Comparison of ENCODE assay signal across 8 cellular contexts in genomic region chr16:807345-808251, GRCh38. TPM values are rescaled to one million over a fixed set of nuclear protein-coding genes. Genes with fewer than 3 reads are reported as not detected.
DNase-seq lines count a peak whose midpoint lies in the region; ATAC-seq and TF ChIP-seq lines count a peak whose summit lies in the region.

No MANE protein-coding gene starts in this region.

- in situ Hi-C loops in GM18951 (cut with MboI; ENCODE audit: low sequenced_read_pairs, unreplicated experiment) = no loop called here

- ATAC-seq in HG03175 (IDR thresholded peaks at IDR 0.05; ENCODE audit: unreplicated experiment) = peak; percentile 93
- peak; percentile 98 for ATAC-seq in left lobe of liver

- no peaks in the 10 kb centered on the region for H3K9me3 Mint-ChIP-seq in activated CD4-positive, alpha-beta T cell treated with anti-CD3 and anti-CD28 coated beads, Interleukin-2, amount 10 ng/mL, durations not matched to agents 7 days and 5 days

- H3K4me3 Mint-ChIP-seq in activated CD4-positive, alpha-beta T cell treated with anti-CD3 and anti-CD28 coated beads, Interleukin-2, amount 10 ng/mL, durations not matched to agents 7 days and 5 days = peak overlapping the region; percentile 91

- peaks cover 15% of the 10 kb centered on the region for H3K4me1 Mint-ChIP-seq in activated CD4-positive, alpha-beta T cell treated with anti-CD3 and anti-CD28 coated beads, Interleukin-2, amount 10 ng/mL, durations not matched to agents 7 days and 5 days

- no peaks in the 10 kb centered on the region for H3K36me3 Mint-ChIP-seq in activated CD4-positive, alpha-beta T cell treated with anti-CD3 and anti-CD28 coated beads, Interleukin-2, amount 10 ng/mL, durations not matched to agents 7 days and 5 days (ENCODE audit: low read depth)

- peaks cover 7% of the 10 kb centered on the region for H3K27me3 Mint-ChIP-seq in activated CD4-positive, alpha-beta T cell treated with anti-CD3 and anti-CD28 coated beads, Interleukin-2, amount 10 ng/mL, durations not matched to agents 7 days and 5 days

- CTCF ChIA-PET in activated CD4-positive, alpha-beta T cell treated with anti-CD3 and anti-CD28 coated beads, Interleukin-2, amount 10 ng/mL, durations not matched to agents 7 days and 5 days (lab: Charles Lee) = interaction anchor here (0.7 to 0.9 kb wide), 2 partner anchors 12 to 286 kb away, joined by 4 to 6 read pairs; no protein-coding TSS in a partner anchor

- DNase-seq in AG08396 (ENCODE audit: low spot score) (peak; percentile 99), NCI-H510A (lab: John Stamatoyannopoulos, UW) (peak; percentile 73), dedifferentiated amniotic fluid mesenchymal stem cell (ENCODE audit: extremely low spot score) (peak; percentile 79), left lobe of liver (ENCODE audit: low spot score) (peak; percentile 91)
- peak; percentile 88 for DNase-seq in activated CD4-positive, alpha-beta T cell treated with anti-CD3 and anti-CD28 coated beads, Interleukin-2, amount 10 ng/mL, durations not matched to agents 7 days and 5 days
- peak; percentile 85 for DNase-seq in stimulated activated CD4-positive, alpha-beta T cell treated with anti-CD3 and anti-CD28 coated beads, Interleukin-1b, Interleukin-23, amount 100 ng/mL, for 48 hours

- POLR2A ChIA-PET in activated CD4-positive, alpha-beta T cell treated with anti-CD3 and anti-CD28 coated beads, Interleukin-2, amount 10 ng/mL, durations not matched to agents 7 days and 5 days (lab: Charles Lee) = interaction anchor here (0.6 kb wide), 1 partner anchor 127 kb away, joined by 4 read pairs; the partner anchor contains the start of gene STUB1

- H3K27ac Mint-ChIP-seq in activated CD4-positive, alpha-beta T cell treated with anti-CD3 and anti-CD28 coated beads, Interleukin-2, amount 10 ng/mL, durations not matched to agents 7 days and 5 days = peak overlapping the region; percentile 96

- TF ChIP-seq POLR2A in GM18951 (IDR thresholded peaks at IDR 0.05; ENCODE audit: extremely low read depth, insufficient read depth, insufficient read length) = peak; percentile 88

RNA-seq across cellular contexts. Expression of gene GNG13, which starts 7.1 kb away (rescaled TPM):
- total RNA-seq in activated CD4-positive, alpha-beta T cell treated with anti-CD3 and anti-CD28 coated beads, Interleukin-2, amount 10 ng/mL, durations not matched to agents 7 days and 5 days = not detected
- not detected for total RNA-seq in left lobe of liver

RNA-seq across cellular contexts. Expression of gene CHTF18, which starts 19.2 kb away (rescaled TPM):
- total RNA-seq in activated CD4-positive, alpha-beta T cell treated with anti-CD3 and anti-CD28 coated beads, Interleukin-2, amount 10 ng/mL, durations not matched to agents 7 days and 5 days = 100 to 1,000 TPM in 1 of 2 experiments, 10 to 100 TPM in 1; 85.9 to 111 TPM
- 6.4 TPM for total RNA-seq in left lobe of liver

RNA-seq across cellular contexts. Expression of gene RPUSD1, which starts 19.4 kb away (rescaled TPM):
- 10 to 100 TPM; 25.4 to 26.1 TPM for total RNA-seq in activated CD4-positive, alpha-beta T cell treated with anti-CD3 and anti-CD28 coated beads, Interleukin-2, amount 10 ng/mL, durations not matched to agents 7 days and 5 days
- total RNA-seq in left lobe of liver = 9.0 TPM

RNA-seq across cellular contexts. Expression of gene MSLN, which starts 47.1 kb away (rescaled TPM):
- not detected for total RNA-seq in activated CD4-positive, alpha-beta T cell treated with anti-CD3 and anti-CD28 coated beads, Interleukin-2, amount 10 ng/mL, durations not matched to agents 7 days and 5 days
- total RNA-seq in left lobe of liver = 0.08 TPM

Comparison
In these comparisons a context has a peak if more than half of its experiments do, and no peak if none do; other contexts are left out.
1. Peak in every context shown above with its lines: DNase-seq and ATAC-seq.
2. RNA of gene CHTF18, which starts 19.2 kb away (total RNA-seq): 85.9 to 111 TPM in activated CD4-positive, alpha-beta T cell treated with anti-CD3 and anti-CD28 coated beads, Interleukin-2, amount 10 ng/mL, durations not matched to agents 7 days and 5 days; 6.4 TPM in left lobe of liver (single experiment); every median in the first group is over 10 times any median in the second.